ENCODE assay signal across 26 cellular contexts in genomic region chr1:245272676-245273075, GRCh38.
"Had no signal": no experiment of that assay in that cellular context is flagged by ENCODE, and none has a peak within 500 bp of the region (broad histone marks: within the 10 kb centered on the region; RNA-seq: fewer than 3 reads in every experiment).

No MANE protein-coding gene starts in this region.

- H3K9ac ChIP-seq: parathyroid adenoma had no signal

- H3K4me2 ChIP-seq: hepatocyte had no signal

- H3K27ac Mint-ChIP-seq: memory B cell; natural killer cell; stimulated activated effector memory CD8-positive, alpha-beta T cell treated with anti-CD3 and anti-CD28 coated beads, Interleukin-12 subunit alpha, Interleukin-12 subunit beta, amount 100 ng/mL, for 72 hours had no signal

- H3K4me1 Mint-ChIP-seq: memory B cell; natural killer cell; stimulated activated effector memory CD8-positive, alpha-beta T cell treated with anti-CD3 and anti-CD28 coated beads, Interleukin-12 subunit alpha, Interleukin-12 subunit beta, amount 100 ng/mL, for 72 hours had no signal

- H3K9me3 ChIP-seq: neutrophil, prostate gland, testis, uterus had no signal

- H3K9me3 Mint-ChIP-seq: natural killer cell had no signal

- H3K36me3 ChIP-seq: gastroesophageal sphincter, heart left ventricle, neutrophil, prostate gland, right atrium auricular region, sigmoid colon, stomach, tibial nerve, upper lobe of left lung, uterus had no signal

- H3K27ac ChIP-seq: dorsolateral prefrontal cortex, foreskin keratinocyte, gastroesophageal sphincter, heart left ventricle, hepatocyte, neutrophil, parathyroid adenoma, prostate gland, right atrium auricular region, sigmoid colon, stomach, testis, tibial nerve, upper lobe of left lung, uterus had no signal

- H2AFZ ChIP-seq: hepatocyte, parathyroid adenoma had no signal

- H3K79me2 ChIP-seq: parathyroid adenoma had no signal

- DNase-seq: cortex of kidney; dorsolateral prefrontal cortex; effector CD4-positive, alpha-beta T cell; foreskin keratinocyte; heart left ventricle; kidney; natural killer cell; sigmoid colon; stimulated activated CD4-positive, alpha-beta T cell treated with anti-CD3 and anti-CD28 coated beads, Interleukin-2, amount 100 ng/mL, for 24 hours; stimulated activated CD4-positive, alpha-beta T cell treated with anti-CD3 and anti-CD28 coated beads, Interleukin-4, amount 100 ng/mL, for 24 hours; stimulated activated naive CD4-positive, alpha-beta T cell treated with Interleukin-2 at 50 U/mL for 16 hours; stomach; testis; upper lobe of left lung; uterus had no signal

- H3K4me3 ChIP-seq: dorsolateral prefrontal cortex, gastroesophageal sphincter, heart left ventricle, hepatocyte, lung, prostate gland, right atrium auricular region, sigmoid colon, stomach, testis, tibial nerve, upper lobe of left lung, uterus had no signal

- H3K27me3 ChIP-seq: foreskin keratinocyte, gastroesophageal sphincter, hepatocyte, right atrium auricular region, sigmoid colon, stomach, testis, tibial nerve, upper lobe of left lung, uterus had no signal

- H3K4me1 ChIP-seq: foreskin keratinocyte, gastroesophageal sphincter, heart left ventricle, parathyroid adenoma, prostate gland, right atrium auricular region, sigmoid colon, stomach, testis, tibial nerve, upper lobe of left lung, uterus had no signal

- H3K4me3 Mint-ChIP-seq: memory B cell; natural killer cell; stimulated activated effector memory CD8-positive, alpha-beta T cell treated with anti-CD3 and anti-CD28 coated beads, Interleukin-12 subunit alpha, Interleukin-12 subunit beta, amount 100 ng/mL, for 72 hours had no signal

- H3K36me3 Mint-ChIP-seq: natural killer cell; stimulated activated effector memory CD8-positive, alpha-beta T cell treated with anti-CD3 and anti-CD28 coated beads, Interleukin-12 subunit alpha, Interleukin-12 subunit beta, amount 100 ng/mL, for 72 hours had no signal

- ATAC-seq: foreskin keratinocyte; gastroesophageal sphincter; heart left ventricle; left lobe of liver; natural killer cell; stimulated activated effector memory CD8-positive, alpha-beta T cell treated with anti-CD3 and anti-CD28 coated beads, Interleukin-12 subunit alpha, Interleukin-12 subunit beta, amount 100 ng/mL, for 72 hours had no signal
